1 cellular context compared by ENCODE assay signal in the genomic region with DNA sequence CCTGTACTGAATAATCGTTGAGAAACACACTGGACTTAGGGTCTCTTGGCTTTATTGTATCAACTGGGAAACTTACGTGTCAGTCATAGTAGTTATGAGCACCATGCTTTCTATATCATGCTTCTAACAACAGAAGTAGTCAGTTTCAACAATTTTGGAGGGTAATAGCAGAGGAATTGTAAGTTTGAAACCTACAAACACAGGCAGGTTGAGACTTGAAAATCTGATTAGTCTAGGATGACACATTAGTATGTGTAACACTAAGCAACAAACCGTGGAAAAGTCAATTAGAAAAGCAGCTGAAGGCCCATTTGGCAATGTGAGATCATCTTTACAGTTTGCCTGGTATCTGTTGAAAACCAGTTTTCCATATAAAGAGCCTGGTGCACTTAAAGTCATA.
A peak's percentile ranks its signal among the peaks of the same experiment; 100 is the strongest.
TF ChIP-seq lines count a peak whose summit lies in the region.

No MANE protein-coding gene starts in this region.

TF ChIP-seq in HEK293, 187 proteins besides CTCF, POLR2A, EP300 and RAD21 (continued from another document and continues in another):
- TF ChIP-seq, protein P1, sequence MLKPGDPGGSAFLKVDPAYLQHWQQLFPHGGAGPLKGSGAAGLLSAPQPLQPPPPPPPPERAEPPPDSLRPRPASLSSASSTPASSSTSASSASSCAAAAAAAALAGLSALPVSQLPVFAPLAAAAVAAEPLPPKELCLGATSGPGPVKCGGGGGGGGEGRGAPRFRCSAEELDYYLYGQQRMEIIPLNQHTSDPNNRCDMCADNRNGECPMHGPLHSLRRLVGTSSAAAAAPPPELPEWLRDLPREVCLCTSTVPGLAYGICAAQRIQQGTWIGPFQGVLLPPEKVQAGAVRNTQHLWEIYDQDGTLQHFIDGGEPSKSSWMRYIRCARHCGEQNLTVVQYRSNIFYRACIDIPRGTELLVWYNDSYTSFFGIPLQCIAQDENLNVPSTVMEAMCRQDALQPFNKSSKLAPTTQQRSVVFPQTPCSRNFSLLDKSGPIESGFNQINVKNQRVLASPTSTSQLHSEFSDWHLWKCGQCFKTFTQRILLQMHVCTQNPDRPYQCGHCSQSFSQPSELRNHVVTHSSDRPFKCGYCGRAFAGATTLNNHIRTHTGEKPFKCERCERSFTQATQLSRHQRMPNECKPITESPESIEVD (tag by site-specific recombination; IDR thresholded peaks at IDR 0.05) = peak; percentile 87
- TF ChIP-seq ZNF423 (tag by site-specific recombination; IDR thresholded peaks at IDR 0.05) = no peak
- TF ChIP-seq, protein P2, sequence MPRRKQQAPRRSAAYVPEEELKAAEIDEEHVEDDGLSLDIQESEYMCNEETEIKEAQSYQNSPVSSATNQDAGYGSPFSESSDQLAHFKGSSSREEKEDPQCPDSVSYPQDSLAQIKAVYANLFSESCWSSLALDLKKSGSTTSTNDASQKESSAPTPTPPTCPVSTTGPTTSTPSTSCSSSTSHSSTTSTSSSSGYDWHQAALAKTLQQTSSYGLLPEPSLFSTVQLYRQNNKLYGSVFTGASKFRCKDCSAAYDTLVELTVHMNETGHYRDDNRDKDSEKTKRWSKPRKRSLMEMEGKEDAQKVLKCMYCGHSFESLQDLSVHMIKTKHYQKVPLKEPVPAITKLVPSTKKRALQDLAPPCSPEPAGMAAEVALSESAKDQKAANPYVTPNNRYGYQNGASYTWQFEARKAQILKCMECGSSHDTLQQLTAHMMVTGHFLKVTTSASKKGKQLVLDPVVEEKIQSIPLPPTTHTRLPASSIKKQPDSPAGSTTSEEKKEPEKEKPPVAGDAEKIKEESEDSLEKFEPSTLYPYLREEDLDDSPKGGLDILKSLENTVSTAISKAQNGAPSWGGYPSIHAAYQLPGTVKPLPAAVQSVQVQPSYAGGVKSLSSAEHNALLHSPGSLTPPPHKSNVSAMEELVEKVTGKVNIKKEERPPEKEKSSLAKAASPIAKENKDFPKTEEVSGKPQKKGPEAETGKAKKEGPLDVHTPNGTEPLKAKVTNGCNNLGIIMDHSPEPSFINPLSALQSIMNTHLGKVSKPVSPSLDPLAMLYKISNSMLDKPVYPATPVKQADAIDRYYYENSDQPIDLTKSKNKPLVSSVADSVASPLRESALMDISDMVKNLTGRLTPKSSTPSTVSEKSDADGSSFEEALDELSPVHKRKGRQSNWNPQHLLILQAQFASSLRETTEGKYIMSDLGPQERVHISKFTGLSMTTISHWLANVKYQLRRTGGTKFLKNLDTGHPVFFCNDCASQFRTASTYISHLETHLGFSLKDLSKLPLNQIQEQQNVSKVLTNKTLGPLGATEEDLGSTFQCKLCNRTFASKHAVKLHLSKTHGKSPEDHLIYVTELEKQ (tag by site-specific recombination; IDR thresholded peaks at IDR 0.05; ENCODE audit: borderline replicate concordance) = peak; percentile 83; the same call in 1 of the 2 replicates
- TF ChIP-seq, protein P3, sequence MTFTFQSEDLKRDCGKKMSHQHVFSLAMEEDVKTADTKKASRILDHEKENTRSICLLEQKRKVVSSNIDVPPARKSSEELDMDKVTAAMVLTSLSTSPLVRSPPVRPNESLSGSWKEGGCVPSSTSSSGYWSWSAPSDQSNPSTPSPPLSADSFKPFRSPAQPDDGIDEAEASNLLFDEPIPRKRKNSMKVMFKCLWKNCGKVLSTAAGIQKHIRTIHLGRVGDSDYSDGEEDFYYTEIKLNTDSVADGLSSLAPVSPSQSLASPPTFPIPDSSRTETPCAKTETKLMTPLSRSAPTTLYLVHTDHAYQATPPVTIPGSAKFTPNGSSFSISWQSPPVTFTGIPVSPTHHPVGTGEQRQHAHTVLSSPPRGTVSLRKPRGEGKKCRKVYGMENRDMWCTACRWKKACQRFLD (tag by site-specific recombination; IDR thresholded peaks at IDR 0.05) = no peak
- TF ChIP-seq, protein P4, sequence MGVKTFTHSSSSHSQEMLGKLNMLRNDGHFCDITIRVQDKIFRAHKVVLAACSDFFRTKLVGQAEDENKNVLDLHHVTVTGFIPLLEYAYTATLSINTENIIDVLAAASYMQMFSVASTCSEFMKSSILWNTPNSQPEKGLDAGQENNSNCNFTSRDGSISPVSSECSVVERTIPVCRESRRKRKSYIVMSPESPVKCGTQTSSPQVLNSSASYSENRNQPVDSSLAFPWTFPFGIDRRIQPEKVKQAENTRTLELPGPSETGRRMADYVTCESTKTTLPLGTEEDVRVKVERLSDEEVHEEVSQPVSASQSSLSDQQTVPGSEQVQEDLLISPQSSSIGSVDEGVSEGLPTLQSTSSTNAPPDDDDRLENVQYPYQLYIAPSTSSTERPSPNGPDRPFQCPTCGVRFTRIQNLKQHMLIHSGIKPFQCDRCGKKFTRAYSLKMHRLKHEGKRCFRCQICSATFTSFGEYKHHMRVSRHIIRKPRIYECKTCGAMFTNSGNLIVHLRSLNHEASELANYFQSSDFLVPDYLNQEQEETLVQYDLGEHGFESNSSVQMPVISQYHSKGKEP (tag by site-specific recombination; IDR thresholded peaks at IDR 0.05) = peak; percentile 47; the same call in 1 of the 2 replicates
- peak; percentile 44; the same call in 1 of the 2 replicates for TF ChIP-seq ZNF843 (tag by site-specific recombination; IDR thresholded peaks at IDR 0.05)
- 0 out of 2 replicates have a peak, but pooled peaks have one; percentile 19 for TF ChIP-seq BCL11A (tag by site-specific recombination; IDR thresholded peaks at IDR 0.05; ENCODE audit: low read depth)
- TF ChIP-seq ZNF701 (tag by site-specific recombination; IDR thresholded peaks at IDR 0.05) = no peak
- TF ChIP-seq ZNF37A (tag by site-specific recombination; IDR thresholded peaks at IDR 0.05) = no peak
- TF ChIP-seq ZBTB1 (tag by site-specific recombination; IDR thresholded peaks at IDR 0.05) = no peak
- TF ChIP-seq ZFP69B (tag by site-specific recombination; IDR thresholded peaks at IDR 0.05) = no peak
- TF ChIP-seq, protein P5, sequence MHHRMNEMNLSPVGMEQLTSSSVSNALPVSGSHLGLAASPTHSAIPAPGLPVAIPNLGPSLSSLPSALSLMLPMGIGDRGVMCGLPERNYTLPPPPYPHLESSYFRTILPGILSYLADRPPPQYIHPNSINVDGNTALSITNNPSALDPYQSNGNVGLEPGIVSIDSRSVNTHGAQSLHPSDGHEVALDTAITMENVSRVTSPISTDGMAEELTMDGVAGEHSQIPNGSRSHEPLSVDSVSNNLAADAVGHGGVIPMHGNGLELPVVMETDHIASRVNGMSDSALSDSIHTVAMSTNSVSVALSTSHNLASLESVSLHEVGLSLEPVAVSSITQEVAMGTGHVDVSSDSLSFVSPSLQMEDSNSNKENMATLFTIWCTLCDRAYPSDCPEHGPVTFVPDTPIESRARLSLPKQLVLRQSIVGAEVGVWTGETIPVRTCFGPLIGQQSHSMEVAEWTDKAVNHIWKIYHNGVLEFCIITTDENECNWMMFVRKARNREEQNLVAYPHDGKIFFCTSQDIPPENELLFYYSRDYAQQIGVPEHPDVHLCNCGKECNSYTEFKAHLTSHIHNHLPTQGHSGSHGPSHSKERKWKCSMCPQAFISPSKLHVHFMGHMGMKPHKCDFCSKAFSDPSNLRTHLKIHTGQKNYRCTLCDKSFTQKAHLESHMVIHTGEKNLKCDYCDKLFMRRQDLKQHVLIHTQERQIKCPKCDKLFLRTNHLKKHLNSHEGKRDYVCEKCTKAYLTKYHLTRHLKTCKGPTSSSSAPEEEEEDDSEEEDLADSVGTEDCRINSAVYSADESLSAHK (tag by site-specific recombination; IDR thresholded peaks at IDR 0.05) = peak; percentile 92
- TF ChIP-seq ZNF596 (tag by site-specific recombination; IDR thresholded peaks at IDR 0.05) = no peak
- peak; percentile 79; the same call in 1 of the 2 replicates for TF ChIP-seq ZNF558 (tag by site-specific recombination; IDR thresholded peaks at IDR 0.05)
- no peak for TF ChIP-seq ZNF433 (tag by site-specific recombination; IDR thresholded peaks at IDR 0.05; ENCODE audit: low read depth)
- TF ChIP-seq SP2 (tag by site-specific recombination; IDR thresholded peaks at IDR 0.05) = no peak
- no peak for TF ChIP-seq HOXC10 (CRISPR knock-in tag; IDR thresholded peaks at IDR 0.05)
- TF ChIP-seq SP7 (tag by site-specific recombination; IDR thresholded peaks at IDR 0.05) = peak; percentile 46; the same call in 1 of the 2 replicates
- TF ChIP-seq ZNF292 (tag by site-specific recombination; IDR thresholded peaks at IDR 0.05; ENCODE audit: borderline replicate concordance, low read depth) = no peak
- peak; percentile 89; the same call in 1 of the 2 replicates for TF ChIP-seq TRIM28 (IDR thresholded peaks at IDR 0.05; ENCODE audit: borderline replicate concordance, low read length)
- no peak for TF ChIP-seq ZNF560 (tag by site-specific recombination; IDR thresholded peaks at IDR 0.05; ENCODE audit: borderline replicate concordance)
- no peak for TF ChIP-seq ZBTB20 (tag by site-specific recombination; IDR thresholded peaks at IDR 0.05)
- no peak for TF ChIP-seq GLI4 (tag by site-specific recombination; IDR thresholded peaks at IDR 0.05)
- no peak for TF ChIP-seq ZNF571 (tag by site-specific recombination; IDR thresholded peaks at IDR 0.05)
- peak; percentile 71; the same call in 1 of the 2 replicates for TF ChIP-seq ZNF184 (tag by site-specific recombination; IDR thresholded peaks at IDR 0.05)
- TF ChIP-seq ZNF426 (tag by site-specific recombination; IDR thresholded peaks at IDR 0.05) = no peak
- TF ChIP-seq ZNF660 (tag by site-specific recombination; IDR thresholded peaks at IDR 0.05) = peak; percentile 79
- TF ChIP-seq, protein P6, sequence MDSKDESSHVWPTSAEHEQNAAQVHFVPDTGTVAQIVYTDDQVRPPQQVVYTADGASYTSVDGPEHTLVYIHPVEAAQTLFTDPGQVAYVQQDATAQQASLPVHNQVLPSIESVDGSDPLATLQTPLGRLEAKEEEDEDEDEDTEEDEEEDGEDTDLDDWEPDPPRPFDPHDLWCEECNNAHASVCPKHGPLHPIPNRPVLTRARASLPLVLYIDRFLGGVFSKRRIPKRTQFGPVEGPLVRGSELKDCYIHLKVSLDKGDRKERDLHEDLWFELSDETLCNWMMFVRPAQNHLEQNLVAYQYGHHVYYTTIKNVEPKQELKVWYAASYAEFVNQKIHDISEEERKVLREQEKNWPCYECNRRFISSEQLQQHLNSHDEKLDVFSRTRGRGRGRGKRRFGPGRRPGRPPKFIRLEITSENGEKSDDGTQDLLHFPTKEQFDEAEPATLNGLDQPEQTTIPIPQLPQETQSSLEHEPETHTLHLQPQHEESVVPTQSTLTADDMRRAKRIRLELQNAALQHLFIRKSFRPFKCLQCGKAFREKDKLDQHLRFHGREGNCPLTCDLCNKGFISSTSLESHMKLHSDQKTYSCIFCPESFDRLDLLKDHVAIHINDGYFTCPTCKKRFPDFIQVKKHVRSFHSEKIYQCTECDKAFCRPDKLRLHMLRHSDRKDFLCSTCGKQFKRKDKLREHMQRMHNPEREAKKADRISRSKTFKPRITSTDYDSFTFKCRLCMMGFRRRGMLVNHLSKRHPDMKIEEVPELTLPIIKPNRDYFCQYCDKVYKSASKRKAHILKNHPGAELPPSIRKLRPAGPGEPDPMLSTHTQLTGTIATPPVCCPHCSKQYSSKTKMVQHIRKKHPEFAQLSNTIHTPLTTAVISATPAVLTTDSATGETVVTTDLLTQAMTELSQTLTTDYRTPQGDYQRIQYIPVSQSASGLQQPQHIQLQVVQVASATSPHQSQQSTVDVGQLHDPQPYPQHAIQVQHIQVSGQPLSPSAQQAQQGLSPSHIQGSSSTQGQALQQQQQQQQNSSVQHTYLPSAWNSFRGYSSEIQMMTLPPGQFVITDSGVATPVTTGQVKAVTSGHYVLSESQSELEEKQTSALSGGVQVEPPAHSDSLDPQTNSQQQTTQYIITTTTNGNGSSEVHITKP (tag by site-specific recombination; IDR thresholded peaks at IDR 0.05) = no peak
- TF ChIP-seq KLF8 (tag by site-specific recombination; IDR thresholded peaks at IDR 0.05) = 0 out of 2 replicates have a peak, but pooled peaks have one; percentile 50
- TF ChIP-seq SETDB1 (IDR thresholded peaks at IDR 0.05; ENCODE audit: insufficient read length, low read length) = peak; percentile 57
- TF ChIP-seq, protein P7, sequence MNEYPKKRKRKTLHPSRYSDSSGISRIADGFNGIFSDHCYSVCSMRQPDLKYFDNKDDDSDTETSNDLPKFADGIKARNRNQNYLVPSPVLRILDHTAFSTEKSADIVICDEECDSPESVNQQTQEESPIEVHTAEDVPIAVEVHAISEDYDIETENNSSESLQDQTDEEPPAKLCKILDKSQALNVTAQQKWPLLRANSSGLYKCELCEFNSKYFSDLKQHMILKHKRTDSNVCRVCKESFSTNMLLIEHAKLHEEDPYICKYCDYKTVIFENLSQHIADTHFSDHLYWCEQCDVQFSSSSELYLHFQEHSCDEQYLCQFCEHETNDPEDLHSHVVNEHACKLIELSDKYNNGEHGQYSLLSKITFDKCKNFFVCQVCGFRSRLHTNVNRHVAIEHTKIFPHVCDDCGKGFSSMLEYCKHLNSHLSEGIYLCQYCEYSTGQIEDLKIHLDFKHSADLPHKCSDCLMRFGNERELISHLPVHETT (tag by site-specific recombination; IDR thresholded peaks at IDR 0.05) = 0 out of 2 replicates have a peak, but pooled peaks have one; percentile 69
- no peak for TF ChIP-seq GFI1B (tag by site-specific recombination; IDR thresholded peaks at IDR 0.05)
- no peak for TF ChIP-seq ZNF157 (tag by site-specific recombination; IDR thresholded peaks at IDR 0.05)
- TF ChIP-seq PRDM1 (tag by site-specific recombination; IDR thresholded peaks at IDR 0.05) = peak; percentile 17; the same call in 1 of the 2 replicates
- peak; percentile 73 for TF ChIP-seq ZNF366 (tag by site-specific recombination; conservative IDR thresholded peaks at IDR 0.05)
- TF ChIP-seq ZNF324 (tag by site-specific recombination; IDR thresholded peaks at IDR 0.05) = no peak
- TF ChIP-seq ZNF394 (tag by site-specific recombination; IDR thresholded peaks at IDR 0.05; ENCODE audit: borderline replicate concordance) = peak; percentile 56
- TF ChIP-seq ZNF138 (tag by site-specific recombination; IDR thresholded peaks at IDR 0.05; ENCODE audit: borderline replicate concordance) = no peak
- TF ChIP-seq, protein P8, sequence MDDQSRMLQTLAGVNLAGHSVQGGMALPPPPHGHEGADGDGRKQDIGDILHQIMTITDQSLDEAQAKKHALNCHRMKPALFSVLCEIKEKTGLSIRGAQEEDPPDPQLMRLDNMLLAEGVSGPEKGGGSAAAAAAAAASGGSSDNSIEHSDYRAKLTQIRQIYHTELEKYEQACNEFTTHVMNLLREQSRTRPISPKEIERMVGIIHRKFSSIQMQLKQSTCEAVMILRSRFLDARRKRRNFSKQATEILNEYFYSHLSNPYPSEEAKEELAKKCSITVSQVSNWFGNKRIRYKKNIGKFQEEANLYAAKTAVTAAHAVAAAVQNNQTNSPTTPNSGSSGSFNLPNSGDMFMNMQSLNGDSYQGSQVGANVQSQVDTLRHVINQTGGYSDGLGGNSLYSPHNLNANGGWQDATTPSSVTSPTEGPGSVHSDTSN (CRISPR knock-in tag; IDR thresholded peaks at IDR 0.05) = no peak
- TF ChIP-seq SCRT1 (tag by site-specific recombination; IDR thresholded peaks at IDR 0.05; ENCODE audit: borderline replicate concordance) = 0 out of 2 replicates have a peak, but pooled peaks have one; percentile 7
- TF ChIP-seq ZBTB17 (tag by site-specific recombination; IDR thresholded peaks at IDR 0.05) = 0 out of 2 replicates have a peak, but pooled peaks have one; percentile 14
- peak; percentile 78 for TF ChIP-seq SCRT2 (tag by site-specific recombination; IDR thresholded peaks at IDR 0.05)
- no peak for TF ChIP-seq ZNF585B (tag by site-specific recombination; IDR thresholded peaks at IDR 0.05)
